15 cellular contexts compared by ENCODE assay signal in genomic region chr4:8741513-8742226, GRCh38.
"Had no signal": no experiment of that assay in that cellular context is flagged by ENCODE, and none has a peak within 500 bp of the region (broad histone marks: within the 10 kb centered on the region; RNA-seq: fewer than 3 reads in every experiment).

No MANE protein-coding gene starts in this region.

- DNase-seq: activated CD8-positive, alpha-beta T cell treated with anti-CD3 and anti-CD28 coated beads, Interleukin-2, amount 10 ng/mL, durations not matched to agents 7 days and 5 days; amniotic stem cell; effector memory CD8-positive, alpha-beta T cell; kidney glomerular epithelial cell; stimulated activated CD4-positive, alpha-beta T cell treated with anti-CD3 and anti-CD28 coated beads, Interleukin-12 subunit alpha, Interleukin-12 subunit beta, amount 100 ng/mL, for 4 hours; stimulated activated naive CD8-positive, alpha-beta T cell treated with anti-CD3 and anti-CD28 coated beads, Interleukin-15, Interleukin-2, amounts not matched to agents 100 U/mL and 50 U/mL, for 24 hours; T1000 had no signal

- H3K9ac ChIP-seq: parathyroid adenoma had no signal

- H3K79me2 ChIP-seq: hepatocyte, parathyroid adenoma had no signal

- H3K27ac ChIP-seq: hepatocyte, parathyroid adenoma, right atrium auricular region, VCaP had no signal

- ATAC-seq: activated CD8-positive, alpha-beta T cell treated with anti-CD3 and anti-CD28 coated beads, Interleukin-2, amount 10 ng/mL, durations not matched to agents 7 days and 5 days; activated naive CD4-positive, alpha-beta T cell treated with anti-CD3 and anti-CD28 coated beads, Interleukin-2, amount 50 U/mL, for 72 hours; effector memory CD8-positive, alpha-beta T cell; stimulated activated naive CD8-positive, alpha-beta T cell treated with anti-CD3 and anti-CD28 coated beads, Interleukin-15, Interleukin-2, amounts not matched to agents 100 U/mL and 50 U/mL, for 24 hours had no signal

- H3K4me3 ChIP-seq: hepatocyte, right atrium auricular region had no signal

- H3K9me3 ChIP-seq: right atrium auricular region had no signal

- H3K4me1 ChIP-seq: parathyroid adenoma, right atrium auricular region had no signal

- H2AFZ ChIP-seq: hepatocyte, parathyroid adenoma had no signal

- H3K27me3 ChIP-seq: hepatocyte, right atrium auricular region had no signal

- H3K36me3 ChIP-seq: right atrium auricular region had no signal

- H3K4me2 ChIP-seq: hepatocyte had no signal

- H3K36me3 Mint-ChIP-seq: brain, mesothelial cell of epicardium had no signal

- H3K27me3 Mint-ChIP-seq: dendritic cell treated with granulocyte-macrophage colony-stimulating factor and Interleukin-4, amounts not matched to agents 40 ng/mL and 50 ng/mL, for 4 days had no signal

- H3K27ac Mint-ChIP-seq: activated CD8-positive, alpha-beta T cell treated with anti-CD3 and anti-CD28 coated beads, Interleukin-2, amount 10 ng/mL, durations not matched to agents 7 days and 5 days; activated naive CD4-positive, alpha-beta T cell treated with anti-CD3 and anti-CD28 coated beads, Interleukin-2, amount 50 U/mL, for 72 hours; brain; dendritic cell treated with granulocyte-macrophage colony-stimulating factor and Interleukin-4, amounts not matched to agents 40 ng/mL and 50 ng/mL, for 4 days; effector memory CD8-positive, alpha-beta T cell; mesothelial cell of epicardium had no signal

- H3K4me3 Mint-ChIP-seq: activated CD8-positive, alpha-beta T cell treated with anti-CD3 and anti-CD28 coated beads, Interleukin-2, amount 10 ng/mL, durations not matched to agents 7 days and 5 days; brain; dendritic cell treated with granulocyte-macrophage colony-stimulating factor and Interleukin-4, amounts not matched to agents 40 ng/mL and 50 ng/mL, for 4 days; effector memory CD8-positive, alpha-beta T cell; mesothelial cell of epicardium had no signal
